In the genomic region with DNA sequence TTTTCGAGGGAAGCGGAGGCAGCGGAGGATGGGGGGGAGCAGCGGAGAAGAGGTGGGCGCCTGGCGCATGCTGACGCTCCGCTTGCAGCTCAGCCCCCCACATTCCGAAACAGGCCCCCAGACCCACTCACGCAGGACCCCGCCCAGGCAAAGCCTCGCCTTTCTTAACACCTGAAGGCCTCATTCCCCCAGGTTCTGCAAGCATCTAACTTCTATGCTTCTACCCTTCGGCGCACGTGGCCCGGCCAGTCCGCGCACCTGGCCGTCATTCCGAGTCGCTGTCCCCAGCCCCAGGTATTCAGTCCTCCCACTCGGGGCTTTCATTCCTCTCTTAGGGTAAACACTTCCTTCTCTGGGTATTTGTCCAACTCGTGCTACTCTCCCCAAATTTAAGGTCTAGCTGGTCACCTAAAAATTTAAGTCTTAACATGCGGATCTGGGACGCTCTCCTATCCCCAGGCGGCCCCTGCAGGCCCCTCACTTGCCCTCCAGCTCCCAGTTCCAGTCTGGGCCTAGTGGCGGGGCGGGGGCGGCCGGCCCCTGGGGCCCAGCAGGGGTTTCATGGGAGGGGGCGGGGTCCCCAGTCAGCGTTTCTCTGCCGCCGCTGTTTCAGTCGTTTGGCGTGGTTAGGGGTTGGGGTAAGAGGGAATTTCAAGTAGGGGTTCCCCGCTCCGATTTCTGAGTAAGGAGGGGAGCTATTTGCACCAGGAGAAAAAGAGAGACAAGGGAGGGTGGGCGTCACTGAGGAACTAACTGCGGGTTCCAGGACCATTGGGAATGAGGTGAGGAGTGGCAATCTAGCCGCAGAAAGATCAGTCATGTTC, we compare ENCODE assay signal across 1 cellular context.
TF ChIP-seq lines count a peak whose summit lies in the region.

No MANE protein-coding gene starts in this region.

TF ChIP-seq in K562, 482 proteins besides CTCF, POLR2A, EP300 and RAD21 (continued from another document and continues in another):
- TF ChIP-seq, protein P1, sequence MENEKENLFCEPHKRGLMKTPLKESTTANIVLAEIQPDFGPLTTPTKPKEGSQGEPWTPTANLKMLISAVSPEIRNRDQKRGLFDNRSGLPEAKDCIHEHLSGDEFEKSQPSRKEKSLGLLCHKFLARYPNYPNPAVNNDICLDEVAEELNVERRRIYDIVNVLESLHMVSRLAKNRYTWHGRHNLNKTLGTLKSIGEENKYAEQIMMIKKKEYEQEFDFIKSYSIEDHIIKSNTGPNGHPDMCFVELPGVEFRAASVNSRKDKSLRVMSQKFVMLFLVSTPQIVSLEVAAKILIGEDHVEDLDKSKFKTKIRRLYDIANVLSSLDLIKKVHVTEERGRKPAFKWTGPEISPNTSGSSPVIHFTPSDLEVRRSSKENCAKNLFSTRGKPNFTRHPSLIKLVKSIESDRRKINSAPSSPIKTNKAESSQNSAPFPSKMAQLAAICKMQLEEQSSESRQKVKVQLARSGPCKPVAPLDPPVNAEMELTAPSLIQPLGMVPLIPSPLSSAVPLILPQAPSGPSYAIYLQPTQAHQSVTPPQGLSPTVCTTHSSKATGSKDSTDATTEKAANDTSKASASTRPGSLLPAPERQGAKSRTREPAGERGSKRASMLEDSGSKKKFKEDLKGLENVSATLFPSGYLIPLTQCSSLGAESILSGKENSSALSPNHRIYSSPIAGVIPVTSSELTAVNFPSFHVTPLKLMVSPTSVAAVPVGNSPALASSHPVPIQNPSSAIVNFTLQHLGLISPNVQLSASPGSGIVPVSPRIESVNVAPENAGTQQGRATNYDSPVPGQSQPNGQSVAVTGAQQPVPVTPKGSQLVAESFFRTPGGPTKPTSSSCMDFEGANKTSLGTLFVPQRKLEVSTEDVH (IDR thresholded peaks at IDR 0.05; ENCODE audit: low read depth, partially characterized antibody), result no peak
- peak; percentile 96 for TF ChIP-seq MYC (IDR thresholded peaks at IDR 0.05; ENCODE audit: low read depth, low read length)
- peak; percentile 84 for TF ChIP-seq MYC (CRISPR knock-in tag; IDR thresholded peaks at IDR 0.05; ENCODE audit: borderline replicate concordance, low read depth)
- no peak for TF ChIP-seq SRSF9 (IDR thresholded peaks at IDR 0.05; ENCODE audit: borderline replicate concordance, low read depth, low read length)
- no peak for TF ChIP-seq ZNF699 (CRISPR knock-in tag; IDR thresholded peaks at IDR 0.05; ENCODE audit: insufficient replicate concordance)
- TF ChIP-seq KHSRP (IDR thresholded peaks at IDR 0.05), result no peak
- TF ChIP-seq RB1 (IDR thresholded peaks at IDR 0.05; ENCODE audit: low read depth), result no peak
- TF ChIP-seq U2AF2 (optimal IDR thresholded peaks at IDR 0.05; ENCODE audit: low read depth, low read length), result no peak
- TF ChIP-seq, protein P2, sequence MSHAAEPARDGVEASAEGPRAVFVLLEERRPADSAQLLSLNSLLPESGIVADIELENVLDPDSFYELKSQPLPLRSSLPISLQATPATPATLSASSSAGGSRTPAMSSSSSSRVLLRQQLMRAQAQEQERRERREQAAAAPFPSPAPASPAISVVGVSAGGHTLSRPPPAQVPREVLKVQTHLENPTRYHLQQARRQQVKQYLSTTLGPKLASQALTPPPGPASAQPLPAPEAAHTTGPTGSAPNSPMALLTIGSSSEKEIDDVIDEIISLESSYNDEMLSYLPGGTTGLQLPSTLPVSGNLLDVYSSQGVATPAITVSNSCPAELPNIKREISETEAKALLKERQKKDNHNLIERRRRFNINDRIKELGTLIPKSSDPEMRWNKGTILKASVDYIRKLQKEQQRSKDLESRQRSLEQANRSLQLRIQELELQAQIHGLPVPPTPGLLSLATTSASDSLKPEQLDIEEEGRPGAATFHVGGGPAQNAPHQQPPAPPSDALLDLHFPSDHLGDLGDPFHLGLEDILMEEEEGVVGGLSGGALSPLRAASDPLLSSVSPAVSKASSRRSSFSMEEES (CRISPR knock-in tag; IDR thresholded peaks at IDR 0.05), result no peak
- TF ChIP-seq RFX1 (IDR thresholded peaks at IDR 0.05), result no peak
- TF ChIP-seq CTBP1 (IDR thresholded peaks at IDR 0.05; ENCODE audit: borderline replicate concordance), result no peak
- TF ChIP-seq, protein P3, sequence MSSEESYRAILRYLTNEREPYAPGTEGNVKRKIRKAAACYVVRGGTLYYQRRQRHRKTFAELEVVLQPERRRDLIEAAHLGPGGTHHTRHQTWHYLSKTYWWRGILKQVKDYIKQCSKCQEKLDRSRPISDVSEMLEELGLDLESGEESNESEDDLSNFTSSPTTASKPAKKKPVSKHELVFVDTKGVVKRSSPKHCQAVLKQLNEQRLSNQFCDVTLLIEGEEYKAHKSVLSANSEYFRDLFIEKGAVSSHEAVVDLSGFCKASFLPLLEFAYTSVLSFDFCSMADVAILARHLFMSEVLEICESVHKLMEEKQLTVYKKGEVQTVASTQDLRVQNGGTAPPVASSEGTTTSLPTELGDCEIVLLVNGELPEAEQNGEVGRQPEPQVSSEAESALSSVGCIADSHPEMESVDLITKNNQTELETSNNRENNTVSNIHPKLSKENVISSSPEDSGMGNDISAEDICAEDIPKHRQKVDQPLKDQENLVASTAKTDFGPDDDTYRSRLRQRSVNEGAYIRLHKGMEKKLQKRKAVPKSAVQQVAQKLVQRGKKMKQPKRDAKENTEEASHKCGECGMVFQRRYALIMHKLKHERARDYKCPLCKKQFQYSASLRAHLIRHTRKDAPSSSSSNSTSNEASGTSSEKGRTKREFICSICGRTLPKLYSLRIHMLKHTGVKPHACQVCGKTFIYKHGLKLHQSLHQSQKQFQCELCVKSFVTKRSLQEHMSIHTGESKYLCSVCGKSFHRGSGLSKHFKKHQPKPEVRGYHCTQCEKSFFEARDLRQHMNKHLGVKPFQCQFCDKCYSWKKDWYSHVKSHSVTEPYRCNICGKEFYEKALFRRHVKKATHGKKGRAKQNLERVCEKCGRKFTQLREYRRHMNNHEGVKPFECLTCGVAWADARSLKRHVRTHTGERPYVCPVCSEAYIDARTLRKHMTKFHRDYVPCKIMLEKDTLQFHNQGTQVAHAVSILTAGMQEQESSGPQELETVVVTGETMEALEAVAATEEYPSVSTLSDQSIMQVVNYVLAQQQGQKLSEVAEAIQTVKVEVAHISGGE (CRISPR knock-in tag; IDR thresholded peaks at IDR 0.05), result 0 out of 6 replicates have a peak, but pooled peaks of 1 of the 3 experiments have one; percentile 28
- TF ChIP-seq, protein P4, sequence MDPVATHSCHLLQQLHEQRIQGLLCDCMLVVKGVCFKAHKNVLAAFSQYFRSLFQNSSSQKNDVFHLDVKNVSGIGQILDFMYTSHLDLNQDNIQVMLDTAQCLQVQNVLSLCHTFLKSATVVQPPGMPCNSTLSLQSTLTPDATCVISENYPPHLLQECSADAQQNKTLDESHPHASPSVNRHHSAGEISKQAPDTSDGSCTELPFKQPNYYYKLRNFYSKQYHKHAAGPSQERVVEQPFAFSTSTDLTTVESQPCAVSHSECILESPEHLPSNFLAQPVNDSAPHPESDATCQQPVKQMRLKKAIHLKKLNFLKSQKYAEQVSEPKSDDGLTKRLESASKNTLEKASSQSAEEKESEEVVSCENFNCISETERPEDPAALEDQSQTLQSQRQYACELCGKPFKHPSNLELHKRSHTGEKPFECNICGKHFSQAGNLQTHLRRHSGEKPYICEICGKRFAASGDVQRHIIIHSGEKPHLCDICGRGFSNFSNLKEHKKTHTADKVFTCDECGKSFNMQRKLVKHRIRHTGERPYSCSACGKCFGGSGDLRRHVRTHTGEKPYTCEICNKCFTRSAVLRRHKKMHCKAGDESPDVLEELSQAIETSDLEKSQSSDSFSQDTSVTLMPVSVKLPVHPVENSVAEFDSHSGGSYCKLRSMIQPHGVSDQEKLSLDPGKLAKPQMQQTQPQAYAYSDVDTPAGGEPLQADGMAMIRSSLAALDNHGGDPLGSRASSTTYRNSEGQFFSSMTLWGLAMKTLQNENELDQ (CRISPR knock-in tag; IDR thresholded peaks at IDR 0.05; ENCODE audit: borderline replicate concordance), result no peak
- TF ChIP-seq, protein P5, sequence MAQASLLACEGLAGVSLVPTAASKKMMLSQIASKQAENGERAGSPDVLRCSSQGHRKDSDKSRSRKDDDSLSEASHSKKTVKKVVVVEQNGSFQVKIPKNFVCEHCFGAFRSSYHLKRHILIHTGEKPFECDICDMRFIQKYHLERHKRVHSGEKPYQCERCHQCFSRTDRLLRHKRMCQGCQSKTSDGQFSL (CRISPR knock-in tag; IDR thresholded peaks at IDR 0.05), result peak; percentile 88
- TF ChIP-seq, protein P5 (tag; IDR thresholded peaks at IDR 0.05), result peak in 1 of 2 experiments; percentile 86; a peak in 2 of 4 replicates
- TF ChIP-seq ZNF184 (CRISPR knock-in tag; IDR thresholded peaks at IDR 0.05), result no peak
- TF ChIP-seq EWSR1 (IDR thresholded peaks at IDR 0.05; ENCODE audit: borderline replicate concordance, low read depth, partially characterized antibody), result no peak
- TF ChIP-seq ZNF780A (CRISPR knock-in tag; IDR thresholded peaks at IDR 0.05), result no peak
- TF ChIP-seq SP2 (IDR thresholded peaks at IDR 0.05; ENCODE audit: extremely low read depth, low read depth, low read length, poor library complexity, severe bottlenecking), result no peak
- TF ChIP-seq, protein P6, sequence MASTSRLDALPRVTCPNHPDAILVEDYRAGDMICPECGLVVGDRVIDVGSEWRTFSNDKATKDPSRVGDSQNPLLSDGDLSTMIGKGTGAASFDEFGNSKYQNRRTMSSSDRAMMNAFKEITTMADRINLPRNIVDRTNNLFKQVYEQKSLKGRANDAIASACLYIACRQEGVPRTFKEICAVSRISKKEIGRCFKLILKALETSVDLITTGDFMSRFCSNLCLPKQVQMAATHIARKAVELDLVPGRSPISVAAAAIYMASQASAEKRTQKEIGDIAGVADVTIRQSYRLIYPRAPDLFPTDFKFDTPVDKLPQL (IDR thresholded peaks at IDR 0.05; ENCODE audit: extremely low read depth, insufficient read length), result no peak
- no peak for TF ChIP-seq RFX7 (CRISPR knock-in tag; IDR thresholded peaks at IDR 0.05)
- TF ChIP-seq, protein P7, sequence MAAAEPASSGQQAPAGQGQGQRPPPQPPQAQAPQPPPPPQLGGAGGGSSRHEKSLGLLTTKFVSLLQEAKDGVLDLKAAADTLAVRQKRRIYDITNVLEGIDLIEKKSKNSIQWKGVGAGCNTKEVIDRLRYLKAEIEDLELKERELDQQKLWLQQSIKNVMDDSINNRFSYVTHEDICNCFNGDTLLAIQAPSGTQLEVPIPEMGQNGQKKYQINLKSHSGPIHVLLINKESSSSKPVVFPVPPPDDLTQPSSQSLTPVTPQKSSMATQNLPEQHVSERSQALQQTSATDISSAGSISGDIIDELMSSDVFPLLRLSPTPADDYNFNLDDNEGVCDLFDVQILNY (CRISPR knock-in tag; IDR thresholded peaks at IDR 0.05), result no peak
- TF ChIP-seq MED1 (CRISPR knock-in tag; IDR thresholded peaks at IDR 0.05; ENCODE audit: borderline replicate concordance), result no peak
- TF ChIP-seq, protein P8, sequence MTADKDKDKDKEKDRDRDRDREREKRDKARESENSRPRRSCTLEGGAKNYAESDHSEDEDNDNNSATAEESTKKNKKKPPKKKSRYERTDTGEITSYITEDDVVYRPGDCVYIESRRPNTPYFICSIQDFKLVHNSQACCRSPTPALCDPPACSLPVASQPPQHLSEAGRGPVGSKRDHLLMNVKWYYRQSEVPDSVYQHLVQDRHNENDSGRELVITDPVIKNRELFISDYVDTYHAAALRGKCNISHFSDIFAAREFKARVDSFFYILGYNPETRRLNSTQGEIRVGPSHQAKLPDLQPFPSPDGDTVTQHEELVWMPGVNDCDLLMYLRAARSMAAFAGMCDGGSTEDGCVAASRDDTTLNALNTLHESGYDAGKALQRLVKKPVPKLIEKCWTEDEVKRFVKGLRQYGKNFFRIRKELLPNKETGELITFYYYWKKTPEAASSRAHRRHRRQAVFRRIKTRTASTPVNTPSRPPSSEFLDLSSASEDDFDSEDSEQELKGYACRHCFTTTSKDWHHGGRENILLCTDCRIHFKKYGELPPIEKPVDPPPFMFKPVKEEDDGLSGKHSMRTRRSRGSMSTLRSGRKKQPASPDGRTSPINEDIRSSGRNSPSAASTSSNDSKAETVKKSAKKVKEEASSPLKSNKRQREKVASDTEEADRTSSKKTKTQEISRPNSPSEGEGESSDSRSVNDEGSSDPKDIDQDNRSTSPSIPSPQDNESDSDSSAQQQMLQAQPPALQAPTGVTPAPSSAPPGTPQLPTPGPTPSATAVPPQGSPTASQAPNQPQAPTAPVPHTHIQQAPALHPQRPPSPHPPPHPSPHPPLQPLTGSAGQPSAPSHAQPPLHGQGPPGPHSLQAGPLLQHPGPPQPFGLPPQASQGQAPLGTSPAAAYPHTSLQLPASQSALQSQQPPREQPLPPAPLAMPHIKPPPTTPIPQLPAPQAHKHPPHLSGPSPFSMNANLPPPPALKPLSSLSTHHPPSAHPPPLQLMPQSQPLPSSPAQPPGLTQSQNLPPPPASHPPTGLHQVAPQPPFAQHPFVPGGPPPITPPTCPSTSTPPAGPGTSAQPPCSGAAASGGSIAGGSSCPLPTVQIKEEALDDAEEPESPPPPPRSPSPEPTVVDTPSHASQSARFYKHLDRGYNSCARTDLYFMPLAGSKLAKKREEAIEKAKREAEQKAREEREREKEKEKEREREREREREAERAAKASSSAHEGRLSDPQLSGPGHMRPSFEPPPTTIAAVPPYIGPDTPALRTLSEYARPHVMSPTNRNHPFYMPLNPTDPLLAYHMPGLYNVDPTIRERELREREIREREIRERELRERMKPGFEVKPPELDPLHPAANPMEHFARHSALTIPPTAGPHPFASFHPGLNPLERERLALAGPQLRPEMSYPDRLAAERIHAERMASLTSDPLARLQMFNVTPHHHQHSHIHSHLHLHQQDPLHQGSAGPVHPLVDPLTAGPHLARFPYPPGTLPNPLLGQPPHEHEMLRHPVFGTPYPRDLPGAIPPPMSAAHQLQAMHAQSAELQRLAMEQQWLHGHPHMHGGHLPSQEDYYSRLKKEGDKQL (CRISPR knock-in tag; IDR thresholded peaks at IDR 0.05; ENCODE audit: borderline replicate concordance), result 0 out of 2 replicates have a peak, but pooled peaks have one; percentile 47
- TF ChIP-seq ZNF584 (CRISPR knock-in tag; IDR thresholded peaks at IDR 0.05; ENCODE audit: low read depth), result no peak; the same call in 1 of the 2 replicates
- no peak for TF ChIP-seq POLR3A (IDR thresholded peaks at IDR 0.05; ENCODE audit: borderline replicate concordance, extremely low read depth, insufficient read depth, insufficient read length)
- no peak for TF ChIP-seq ZNF165 (CRISPR knock-in tag; IDR thresholded peaks at IDR 0.05; ENCODE audit: borderline replicate concordance)
- peak; percentile 72; the same call in 1 of the 2 replicates for TF ChIP-seq HDAC2 (IDR thresholded peaks at IDR 0.05)
- no peak for TF ChIP-seq SRSF1 (IDR thresholded peaks at IDR 0.05; ENCODE audit: low read depth, low read length)
- TF ChIP-seq, protein P9, sequence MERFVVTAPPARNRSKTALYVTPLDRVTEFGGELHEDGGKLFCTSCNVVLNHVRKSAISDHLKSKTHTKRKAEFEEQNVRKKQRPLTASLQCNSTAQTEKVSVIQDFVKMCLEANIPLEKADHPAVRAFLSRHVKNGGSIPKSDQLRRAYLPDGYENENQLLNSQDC (CRISPR knock-in tag; IDR thresholded peaks at IDR 0.05), result no peak
- no peak; a peak in 1 of 4 replicates for TF ChIP-seq NONO (IDR thresholded peaks at IDR 0.05; ENCODE audit: low read depth in 2 of 2, low read length in 1 of 2)
- peak; percentile 46; the same call in 1 of the 2 replicates for TF ChIP-seq BHLHE40 (IDR thresholded peaks at IDR 0.05; ENCODE audit: low read length)
